In the genomic region with DNA sequence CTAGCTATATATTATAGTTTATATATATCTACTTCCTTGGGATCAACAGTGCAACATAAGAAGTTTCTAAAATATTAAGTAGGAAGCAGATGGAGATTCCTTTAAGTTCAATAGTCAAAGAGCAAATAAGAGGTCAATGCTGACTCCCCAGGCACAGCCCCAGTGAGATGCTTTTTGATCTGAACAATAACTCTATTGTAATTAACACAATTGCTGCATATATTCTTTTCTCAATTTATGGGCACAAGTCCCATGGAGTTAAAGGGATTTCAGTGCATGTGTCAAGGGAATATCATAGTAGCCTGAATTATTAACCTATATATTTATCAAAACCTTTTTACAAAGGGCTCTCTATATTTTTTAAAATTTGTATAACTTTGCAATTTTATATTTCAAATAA, we compare ENCODE assay signal across 21 cellular contexts.
"Had no signal": no experiment of that assay in that cellular context is flagged by ENCODE, and none has a peak within 500 bp of the region (broad histone marks: within the 10 kb centered on the region; RNA-seq: fewer than 3 reads in every experiment).

No MANE protein-coding gene starts in this region.

- H3K4me3 ChIP-seq: SJSA1 had no signal

- H3K4me1 ChIP-seq: SJSA1 had no signal

- FAIRE-seq: RCC 7860 had no signal

- H3K36me3 ChIP-seq: SJSA1 had no signal

- H3K27ac ChIP-seq: SJSA1 had no signal

- DNase-seq: KBM-7, MV-4-11, NCI-H1048, NCI-H1105, NCI-H1417, NCI-H1436 treated with DMSO at 0.1 percent for 48 hours, NCI-H1694, NCI-H187 treated with DMSO at 0.1 percent for 48 hours, NCI-H2029 treated with DMSO at 0.1 percent for 48 hours, NCI-H226, NCI-H446, NCI-H510A, NCI-H524 treated with DMSO at 0.1 percent for 48 hours, NCI-H69, NCI-H774, Right ventricle myocardium superior, RPMI8226, SIG-M5, SK-N-SH had no signal

- H3K9ac ChIP-seq: SK-N-SH had no signal

- H3K9me3 ChIP-seq: SJSA1, SK-N-SH had no signal
